Comparison of ENCODE assay signal across 20 cellular contexts in the genomic region with DNA sequence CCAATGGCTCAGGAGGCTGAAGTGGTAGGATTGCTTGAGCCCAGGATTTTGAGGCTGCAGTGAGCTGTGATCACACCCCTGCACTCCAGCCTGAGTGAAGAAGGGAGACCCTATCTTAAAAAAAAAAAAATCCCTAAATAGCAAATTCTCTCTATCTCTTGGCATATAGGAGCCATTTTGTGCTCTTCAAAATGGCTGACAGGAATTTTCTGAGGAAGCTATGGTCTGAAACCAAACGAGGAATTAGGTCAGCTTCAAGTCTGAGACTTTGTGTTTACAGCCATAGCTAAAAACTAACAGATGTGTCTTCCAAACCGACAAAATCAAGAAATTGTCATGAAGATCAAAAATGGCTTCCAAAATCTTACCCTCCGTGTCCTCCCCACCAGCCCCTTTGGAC. TPM values are rescaled to one million over a fixed set of nuclear protein-coding genes. Genes with fewer than 3 reads are reported as not detected.
DNase-seq lines count a peak whose midpoint lies in the region; ATAC-seq, FAIRE-seq and TF ChIP-seq lines count a peak whose summit lies in the region.
"Had no signal": no experiment of that assay in that cellular context is flagged by ENCODE, and none has a peak within 500 bp of the region (broad histone marks: within the 10 kb centered on the region; RNA-seq: fewer than 3 reads in every experiment).

No MANE protein-coding gene starts in this region.

- no peak overlapping the region for H3K4me3 Mint-ChIP-seq in activated CD4-positive, alpha-beta T cell treated with anti-CD3 and anti-CD28 coated beads for 36 hours
- no peak overlapping the region for H3K4me3 Mint-ChIP-seq in stimulated activated naive CD8-positive, alpha-beta T cell treated with anti-CD3 and anti-CD28 coated beads, Interleukin-15, Interleukin-2, amounts not matched to agents 100 ng/mL and 50 ng/mL, for 24 hours
- peak overlapping the region; percentile 85 to 100 (median 91) for H3K4me3 Mint-ChIP-seq in immature natural killer cell
- peak overlapping the region; percentile 17 for H3K4me3 Mint-ChIP-seq in stimulated activated effector memory CD8-positive, alpha-beta T cell treated with anti-CD3 and anti-CD28 coated beads, Interleukin-12 subunit alpha, Interleukin-12 subunit beta, amount 100 ng/mL, for 72 hours
- H3K4me3 Mint-ChIP-seq: IgD-negative memory B cell had no signal

- CTCF ChIA-PET in activated CD4-positive, alpha-beta T cell treated with anti-CD3 and anti-CD28 coated beads for 36 hours (lab: Charles Lee), result interaction anchor here (0.6 to 3.3 kb wide), 6 partner anchors 10 to 40 kb away, joined by 3 to 25 read pairs (median 6); a partner anchor contains a TSS

- no peak for DNase-seq in activated CD4-positive, alpha-beta T cell treated with anti-CD3 and anti-CD28 coated beads for 36 hours
- DNase-seq in activated CD4-positive, alpha-beta T cell treated with anti-CD3 and anti-CD28 coated beads for 1 hour, result no peak
- no peak for DNase-seq in stimulated activated naive CD8-positive, alpha-beta T cell treated with anti-CD3 and anti-CD28 coated beads, Interleukin-15, Interleukin-2, amounts not matched to agents 100 U/mL and 50 U/mL, for 24 hours
- peak in 2 of 3 donors; percentile 1 to 14 for DNase-seq in immature natural killer cell
- no peak for DNase-seq in stimulated activated effector memory CD8-positive, alpha-beta T cell treated with anti-CD3 and anti-CD28 coated beads, Interleukin-12 subunit alpha, Interleukin-12 subunit beta, amount 100 ng/mL, for 72 hours (ENCODE audit: low spot score in 2 of 2)
- DNase-seq in GM12892 (ENCODE audit: insufficient read length), result no peak
- no peak for DNase-seq in NCI-H524 treated with DMSO at 0.1 percent for 48 hours (lab: John Stamatoyannopoulos, UW)
- DNase-seq: ACHN, EL, GF-D8, H7, NCI-H1105, NCI-H146, NCI-H2029, NCI-H226, NCI-H510A treated with DMSO at 0.1 percent for 48 hours, NCI-H82, Peyer's patch had no signal

- TF ChIP-seq POLR2A in GM12892 (IDR thresholded peaks at IDR 0.05; ENCODE audit: low read depth, low read length), result no peak

- ATAC-seq in activated CD4-positive, alpha-beta T cell treated with anti-CD3 and anti-CD28 coated beads for 36 hours, result no peak
- no peak for ATAC-seq in stimulated activated naive CD8-positive, alpha-beta T cell treated with anti-CD3 and anti-CD28 coated beads, Interleukin-15, Interleukin-2, amounts not matched to agents 100 U/mL and 50 U/mL, for 24 hours
- ATAC-seq in stimulated activated effector memory CD8-positive, alpha-beta T cell treated with anti-CD3 and anti-CD28 coated beads, Interleukin-12 subunit alpha, Interleukin-12 subunit beta, amount 100 ng/mL, for 72 hours, result no peak

- H3K27me3 Mint-ChIP-seq in activated CD4-positive, alpha-beta T cell treated with anti-CD3 and anti-CD28 coated beads for 36 hours, result no peaks in the 10 kb centered on the region
- H3K27me3 Mint-ChIP-seq in stimulated activated naive CD8-positive, alpha-beta T cell treated with anti-CD3 and anti-CD28 coated beads, Interleukin-15, Interleukin-2, amounts not matched to agents 100 ng/mL and 50 ng/mL, for 24 hours, result no peaks in the 10 kb centered on the region
- peaks cover 15 to 72% (median 56%) of the 10 kb centered on the region in 3 donors for H3K27me3 Mint-ChIP-seq in immature natural killer cell (ENCODE audit: low read depth in 3 of 3)

- intact Hi-C loops in activated CD4-positive, alpha-beta T cell treated with anti-CD3 and anti-CD28 coated beads for 36 hours (cut with DNase I, micrococcal nuclease), result no loop called here

- H3K9me3 Mint-ChIP-seq in activated CD4-positive, alpha-beta T cell treated with anti-CD3 and anti-CD28 coated beads for 36 hours (ENCODE audit: low read depth), result no peaks in the 10 kb centered on the region
- no peaks in the 10 kb centered on the region for H3K9me3 Mint-ChIP-seq in stimulated activated naive CD8-positive, alpha-beta T cell treated with anti-CD3 and anti-CD28 coated beads, Interleukin-15, Interleukin-2, amounts not matched to agents 100 ng/mL and 50 ng/mL, for 24 hours
- no peaks in the 10 kb centered on the region for H3K9me3 Mint-ChIP-seq in immature natural killer cell
- no peaks in the 10 kb centered on the region for H3K9me3 Mint-ChIP-seq in stimulated activated effector memory CD8-positive, alpha-beta T cell treated with anti-CD3 and anti-CD28 coated beads, Interleukin-12 subunit alpha, Interleukin-12 subunit beta, amount 100 ng/mL, for 72 hours
- H3K9me3 Mint-ChIP-seq: IgD-negative memory B cell had no signal

- peak overlapping the region; percentile 71 for H3K27ac Mint-ChIP-seq in activated CD4-positive, alpha-beta T cell treated with anti-CD3 and anti-CD28 coated beads for 36 hours
- H3K27ac Mint-ChIP-seq in stimulated activated naive CD8-positive, alpha-beta T cell treated with anti-CD3 and anti-CD28 coated beads, Interleukin-15, Interleukin-2, amounts not matched to agents 100 ng/mL and 50 ng/mL, for 24 hours, result peak overlapping the region; percentile 49
- peak overlapping the region; percentile 84 to 97 (median 96) for H3K27ac Mint-ChIP-seq in immature natural killer cell
- no peak overlapping the region for H3K27ac Mint-ChIP-seq in stimulated activated effector memory CD8-positive, alpha-beta T cell treated with anti-CD3 and anti-CD28 coated beads, Interleukin-12 subunit alpha, Interleukin-12 subunit beta, amount 100 ng/mL, for 72 hours
- H3K27ac Mint-ChIP-seq: IgD-negative memory B cell had no signal

- POLR2A ChIA-PET in activated CD4-positive, alpha-beta T cell treated with anti-CD3 and anti-CD28 coated beads for 36 hours (lab: Charles Lee), result interaction anchor here (1.0 kb wide), 1 partner anchor 9 kb away, joined by 3 read pairs; no protein-coding TSS in a partner anchor

- no peak for FAIRE-seq in GM12892 (lab: Jason Lieb, UNC)

- H3K36me3 Mint-ChIP-seq in activated CD4-positive, alpha-beta T cell treated with anti-CD3 and anti-CD28 coated beads for 36 hours (ENCODE audit: low read depth), result peaks cover 78% of the 10 kb centered on the region
- H3K36me3 Mint-ChIP-seq in stimulated activated naive CD8-positive, alpha-beta T cell treated with anti-CD3 and anti-CD28 coated beads, Interleukin-15, Interleukin-2, amounts not matched to agents 100 ng/mL and 50 ng/mL, for 24 hours (ENCODE audit: low read depth), result peaks cover 79% of the 10 kb centered on the region
- peaks cover 50 to 89% (median 58%) of the 10 kb centered on the region in 3 donors for H3K36me3 Mint-ChIP-seq in immature natural killer cell
- H3K36me3 Mint-ChIP-seq in stimulated activated effector memory CD8-positive, alpha-beta T cell treated with anti-CD3 and anti-CD28 coated beads, Interleukin-12 subunit alpha, Interleukin-12 subunit beta, amount 100 ng/mL, for 72 hours, result peaks cover 100% of the 10 kb centered on the region
- H3K36me3 Mint-ChIP-seq: IgD-negative memory B cell had no signal

- H3K4me1 Mint-ChIP-seq in activated CD4-positive, alpha-beta T cell treated with anti-CD3 and anti-CD28 coated beads for 36 hours, result peaks cover 95% of the 10 kb centered on the region
- H3K4me1 Mint-ChIP-seq in stimulated activated naive CD8-positive, alpha-beta T cell treated with anti-CD3 and anti-CD28 coated beads, Interleukin-15, Interleukin-2, amounts not matched to agents 100 ng/mL and 50 ng/mL, for 24 hours (ENCODE audit: low read depth), result peaks cover 97% of the 10 kb centered on the region
- H3K4me1 Mint-ChIP-seq in immature natural killer cell, result peaks cover 100% of the 10 kb centered on the region in 2 donors
- peaks cover 85% of the 10 kb centered on the region for H3K4me1 Mint-ChIP-seq in stimulated activated effector memory CD8-positive, alpha-beta T cell treated with anti-CD3 and anti-CD28 coated beads, Interleukin-12 subunit alpha, Interleukin-12 subunit beta, amount 100 ng/mL, for 72 hours

RNA-seq across cellular contexts. Expression of a gene that starts 10.6 kb away (rescaled TPM):
- 100 to 1,000 TPM; 149 TPM for total RNA-seq in activated CD4-positive, alpha-beta T cell treated with anti-CD3 and anti-CD28 coated beads for 36 hours
- 1,000 to 10,000 TPM; 1,122 to 1,466 (median 1,335) TPM for polyA plus RNA-seq in immature natural killer cell
- 1.1 TPM for polyA plus RNA-seq in GM12892 (2012; ENCODE audit: missing spikeins)

RNA-seq across cellular contexts. Expression of a gene that starts 45.8 kb away (rescaled TPM):
- 1 to 10 TPM; 8.8 to 9.4 TPM for total RNA-seq in activated CD4-positive, alpha-beta T cell treated with anti-CD3 and anti-CD28 coated beads for 36 hours
- polyA plus RNA-seq in immature natural killer cell, result 10 to 100 TPM; 12.4 to 18.0 (median 14.7) TPM
- 15.2 TPM for polyA plus RNA-seq in GM12892 (2012; ENCODE audit: missing spikeins)

Comparison
In these comparisons a context has a peak if more than half of its experiments do, and no peak if none do; other contexts are left out.
1. DNase-seq: peak in immature natural killer cell (2 of 3); none in activated CD4-positive, alpha-beta T cell treated with anti-CD3 and anti-CD28 coated beads for 36 hours (single experiment), activated CD4-positive, alpha-beta T cell treated with anti-CD3 and anti-CD28 coated beads for 1 hour (single experiment), stimulated activated naive CD8-positive, alpha-beta T cell treated with anti-CD3 and anti-CD28 coated beads, Interleukin-15, Interleukin-2, amounts not matched to agents 100 U/mL and 50 U/mL, for 24 hours (single experiment), stimulated activated effector memory CD8-positive, alpha-beta T cell treated with anti-CD3 and anti-CD28 coated beads, Interleukin-12 subunit alpha, Interleukin-12 subunit beta, amount 100 ng/mL, for 72 hours (0 of 2), GM12892 (single experiment) and NCI-H524 treated with DMSO at 0.1 percent for 48 hours (single experiment).
2. H3K4me3 Mint-ChIP-seq: peak in immature natural killer cell (5 of 5) and stimulated activated effector memory CD8-positive, alpha-beta T cell treated with anti-CD3 and anti-CD28 coated beads, Interleukin-12 subunit alpha, Interleukin-12 subunit beta, amount 100 ng/mL, for 72 hours (single experiment); none in activated CD4-positive, alpha-beta T cell treated with anti-CD3 and anti-CD28 coated beads for 36 hours (single experiment) and stimulated activated naive CD8-positive, alpha-beta T cell treated with anti-CD3 and anti-CD28 coated beads, Interleukin-15, Interleukin-2, amounts not matched to agents 100 ng/mL and 50 ng/mL, for 24 hours (single experiment).